In the genomic region with DNA sequence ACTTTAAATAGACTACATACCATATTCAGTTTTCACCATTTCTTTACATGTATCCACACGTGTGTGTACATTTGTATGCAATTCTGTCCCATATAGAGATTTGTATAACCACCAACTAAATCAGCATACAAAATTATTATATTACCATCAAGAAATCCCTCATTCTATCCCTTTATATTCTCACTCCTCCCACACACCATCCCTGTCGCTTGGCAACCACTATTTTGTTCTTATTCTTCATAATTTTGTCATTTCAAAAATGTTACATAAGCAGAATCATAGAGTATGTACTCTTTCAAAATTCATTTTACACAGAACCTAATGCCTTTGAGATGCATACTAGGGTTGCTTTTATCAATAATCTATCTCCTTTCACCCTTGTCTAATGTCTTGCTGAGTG, we compare ENCODE assay signal across 6 cellular contexts.
"Had no signal": no experiment of that assay in that cellular context is flagged by ENCODE, and none has a peak within 500 bp of the region (broad histone marks: within the 10 kb centered on the region; RNA-seq: fewer than 3 reads in every experiment).

No MANE protein-coding gene starts in this region.

- DNase-seq: H9, HCEC 1CT, HFFc6, IMR-90 had no signal

- ATAC-seq: GM23338, K562 had no signal
